In genomic region chr9:78236511-78236950, GRCh38 we compare ENCODE assay signal across 8 cellular contexts. TPM values are rescaled to one million over a fixed set of nuclear protein-coding genes. Genes with fewer than 3 reads are reported as not detected.
DNase-seq lines count a peak whose midpoint lies in the region; ATAC-seq and TF ChIP-seq lines count a peak whose summit lies in the region.

No MANE protein-coding gene starts in this region.

- TF ChIP-seq POLR2A in spleen (IDR thresholded peaks at IDR 0.05) = no peak

- H3K27me3 Mint-ChIP-seq in Calu3 (ENCODE audit: unreplicated experiment) = no peaks in the 10 kb centered on the region
- no peaks in the 10 kb centered on the region for H3K27me3 Mint-ChIP-seq in activated T-helper 17 cell treated with anti-CD3 and anti-CD28 coated beads, Interleukin-2, amount 50 U/mL, for 72 hours

- H3K4me3 Mint-ChIP-seq in Calu3 (ENCODE audit: low read depth, unreplicated experiment) = no peak overlapping the region
- no peak overlapping the region for H3K4me3 Mint-ChIP-seq in activated T-helper 17 cell treated with anti-CD3 and anti-CD28 coated beads, Interleukin-2, amount 50 U/mL, for 72 hours

- H3K27ac ChIP-seq in iPS DF 6.9 (ENCODE audit: low read length) (no peak overlapping the region), spleen (peak overlapping the region; percentile 69 to 92 (median 88))

- H3K9me3 ChIP-seq in iPS DF 6.9 (ENCODE audit: control insufficient read depth, insufficient read depth, low read length) = no peaks in the 10 kb centered on the region
- H3K9me3 ChIP-seq in spleen = no peaks in the 10 kb centered on the region

- no peak for DNase-seq in Calu3
- peak; percentile 36 for DNase-seq in GM20000 (ENCODE audit: low spot score)
- peak; percentile 49 for DNase-seq in HT-29 (ENCODE audit: low spot score)
- DNase-seq in iPS DF 6.9 (ENCODE audit: low read depth, low spot score) = no peak
- no peak for DNase-seq in spleen
- DNase-seq in stimulated activated CD4-positive, alpha-beta T cell treated with anti-CD3 and anti-CD28 coated beads, Interleukin-15, amount 100 ng/mL, for 24 hours = no peak
- no peak for DNase-seq in SK-N-DZ (ENCODE audit: low spot score)

- peaks cover 20% of the 10 kb centered on the region for H3K36me3 Mint-ChIP-seq in Calu3 (ENCODE audit: insufficient read depth, unreplicated experiment)
- peaks cover 25% of the 10 kb centered on the region for H3K36me3 Mint-ChIP-seq in activated T-helper 17 cell treated with anti-CD3 and anti-CD28 coated beads, Interleukin-2, amount 50 U/mL, for 72 hours (ENCODE audit: low read depth)

- no peak for TF ChIP-seq CTCF in Calu3 (IDR thresholded peaks at IDR 0.05; ENCODE audit: unreplicated experiment)
- TF ChIP-seq CTCF in GM20000 (IDR thresholded peaks at IDR 0.05; ENCODE audit: extremely low read depth, missing control alignments) = no peak
- no peak for TF ChIP-seq CTCF in spleen (IDR thresholded peaks at IDR 0.05 in 8 of 11, conservative IDR thresholded peaks at IDR 0.05 in 3 of 11)

- H3K4me1 ChIP-seq in iPS DF 6.9 (ENCODE audit: control insufficient read depth, insufficient read depth, low read length) = no peaks in the 10 kb centered on the region; the same call in 1 of the 2 replicates
- H3K4me1 ChIP-seq in spleen = peaks cover 5 to 41% (median 22%) of the 10 kb centered on the region in 6 donors

- no peaks in the 10 kb centered on the region for H3K27me3 ChIP-seq in iPS DF 6.9 (ENCODE audit: control insufficient read depth, insufficient read depth, low read length)
- no peaks in the 10 kb centered on the region for H3K27me3 ChIP-seq in spleen (replicated peaks in 1 of 7)

- whole genome bisulfite sequencing in iPS DF 6.9 (ENCODE audit: insufficient coverage, insufficient read length) = no CpG with 5 or more reads among the region's 13 CpGs
- 6 to 12% (median 11%) methylated on average over 9 to 13 of the region's 13 CpGs for WGBS in spleen, 5 donors

- H3K4me1 Mint-ChIP-seq in Calu3 (ENCODE audit: low read depth, unreplicated experiment) = peaks cover 11% of the 10 kb centered on the region
- H3K4me1 Mint-ChIP-seq in activated T-helper 17 cell treated with anti-CD3 and anti-CD28 coated beads, Interleukin-2, amount 50 U/mL, for 72 hours = peaks cover 23% of the 10 kb centered on the region

- CTCF ChIA-PET in Calu3 (lab: Charles Lee) = no interaction called here

- no TSS peak for BruUV-seq in Calu3 (replicated peaks; lab: Mats Ljungman, UMichigan)

- no peak for ATAC-seq in activated T-helper 17 cell treated with anti-CD3 and anti-CD28 coated beads, Interleukin-2, amount 50 U/mL, for 72 hours (replicated peaks)

- H3K4me3 ChIP-seq in iPS DF 6.9 (ENCODE audit: low read length) = peak overlapping the region; percentile 70
- peak overlapping the region; percentile 73 to 98 (median 86) for H3K4me3 ChIP-seq in spleen

- no peaks in the 10 kb centered on the region for H3K9me3 Mint-ChIP-seq in Calu3 (ENCODE audit: low read depth, unreplicated experiment)
- no peaks in the 10 kb centered on the region for H3K9me3 Mint-ChIP-seq in activated T-helper 17 cell treated with anti-CD3 and anti-CD28 coated beads, Interleukin-2, amount 50 U/mL, for 72 hours

- H3K36me3 ChIP-seq in iPS DF 6.9 (ENCODE audit: control insufficient read depth, insufficient read depth, low read length) (no peaks in the 10 kb centered on the region; the same call in 1 of the 2 replicates), spleen (peaks cover 0 to 16% (median 2%) of the 10 kb centered on the region in 6 donors)

- intact Hi-C loops in Calu3 (cut with micrococcal nuclease; ENCODE audit: unreplicated experiment) (no loop called here), spleen (cut with DNase I; ENCODE audit: low total_unique reads) (no loop called here)

- H3K27ac Mint-ChIP-seq in Calu3 (ENCODE audit: unreplicated experiment) = peak overlapping the region; percentile 94
- peak overlapping the region; percentile 90 for H3K27ac Mint-ChIP-seq in activated T-helper 17 cell treated with anti-CD3 and anti-CD28 coated beads, Interleukin-2, amount 50 U/mL, for 72 hours

RNA-seq across cellular contexts. Expression of gene CEP78, which starts 0.7 kb away (rescaled TPM):
- total RNA-seq in Calu3 (2022) = 17.3 and 20.8 TPM in 2 replicates
- total RNA-seq in HT-29 (2014; rRNA removed; shearing (Covaris generic)) = 69.0 and 71.7 TPM in 2 replicates
- 10 to 100 TPM; 22.6 to 37.2 TPM for total RNA-seq in activated T-helper 17 cell treated with anti-CD3 and anti-CD28 coated beads, Interleukin-2, amount 50 U/mL, for 72 hours
- 10 to 100 TPM; 15.4 to 20.1 (median 17.0) TPM for total RNA-seq in spleen
- 1 to 10 TPM; 7.1 to 8.0 (median 7.9) TPM for polyA plus RNA-seq in spleen
- 38.7 and 39.8 TPM in 2 replicates for polyA plus RNA-seq in SK-N-DZ (2014; cell fraction: cytosol; rRNA removed)
- 75.4 and 107 TPM in 2 replicates for polyA plus RNA-seq in SK-N-DZ (2014; cell fraction: nucleus; rRNA removed)

Comparison
In these comparisons a context has a peak if more than half of its experiments do, and no peak if none do; other contexts are left out.
1. DNase-seq: peak in GM20000 (single experiment) and HT-29 (single experiment); none in Calu3 (single experiment), iPS DF 6.9 (single experiment), spleen (single experiment), stimulated activated CD4-positive, alpha-beta T cell treated with anti-CD3 and anti-CD28 coated beads, Interleukin-15, amount 100 ng/mL, for 24 hours (single experiment) and SK-N-DZ (single experiment).